In the genomic region with DNA sequence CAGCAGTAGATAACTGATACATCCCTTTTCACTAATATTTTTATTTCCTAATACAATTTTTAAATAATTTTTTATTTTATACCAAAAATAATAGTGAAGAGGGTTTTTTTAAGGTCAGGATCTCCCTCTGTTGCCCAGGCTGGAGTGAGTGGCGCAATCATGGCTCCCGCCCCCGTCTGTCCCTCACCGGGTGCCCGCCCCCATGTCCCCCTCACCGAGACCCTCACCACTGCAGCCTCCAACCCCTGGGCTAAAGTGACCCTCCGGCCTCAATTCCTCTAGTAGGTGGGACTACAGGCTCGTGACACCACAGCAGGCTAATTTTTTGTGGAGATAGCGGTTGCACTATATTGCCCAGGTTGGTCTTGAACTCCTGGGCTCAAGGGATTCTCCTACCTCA, we compare ENCODE assay signal across 8 cellular contexts. TPM values are rescaled to one million over a fixed set of nuclear protein-coding genes. Genes with fewer than 3 reads are reported as not detected.
DNase-seq lines count a peak whose midpoint lies in the region; ATAC-seq and TF ChIP-seq lines count a peak whose summit lies in the region.

No MANE protein-coding gene starts in this region.

- peak overlapping the region; percentile 66 for H3K4me3 ChIP-seq in GM06990 (replicated peaks; ENCODE audit: low read depth, low read length)
- peak overlapping the region; percentile 77 for H3K4me3 ChIP-seq in WI38 (ENCODE audit: low read depth, low read length)
- peak overlapping the region; percentile 72 to 76 for H3K4me3 ChIP-seq in gastroesophageal sphincter
- peak overlapping the region; percentile 75 for H3K4me3 ChIP-seq in rectal smooth muscle tissue (ENCODE audit: low read length)

- H3K27me3 ChIP-seq in GM06990 (replicated peaks; ENCODE audit: control insufficient read depth, insufficient read depth, low read length) (no peaks in the 10 kb centered on the region), gastroesophageal sphincter (no peaks in the 10 kb centered on the region), rectal smooth muscle tissue (ENCODE audit: control insufficient read depth, insufficient read depth, low read length) (no peaks in the 10 kb centered on the region)

- H3K9me3 ChIP-seq in gastroesophageal sphincter, result no peaks in the 10 kb centered on the region

- ATAC-seq in gastroesophageal sphincter, result no peak
- ATAC-seq in GM21447 (IDR thresholded peaks at IDR 0.05; ENCODE audit: unreplicated experiment), result no peak
- no peak for ATAC-seq in HG03378 (IDR thresholded peaks at IDR 0.05; ENCODE audit: unreplicated experiment)

- WGBS in gastroesophageal sphincter (ENCODE audit: low coverage in 1 of 2), 2 donors, result 21 to 83% methylated on average over 1 to 6 of the region's 9 CpGs

- H3K4me1 ChIP-seq in gastroesophageal sphincter (peaks cover 0 to 42% (median 10%) of the 10 kb centered on the region in 3 donors), rectal smooth muscle tissue (ENCODE audit: control insufficient read depth, insufficient read depth, low read length) (peaks cover 2% of the 10 kb centered on the region)

- peak overlapping the region; percentile 92 to 99 (median 98) for H3K27ac ChIP-seq in gastroesophageal sphincter
- H3K27ac ChIP-seq in rectal smooth muscle tissue (ENCODE audit: low read depth, low read length), result peak overlapping the region; percentile 96

- no peak for TF ChIP-seq POLR2A in gastroesophageal sphincter (IDR thresholded peaks at IDR 0.05)

- no peak overlapping the region for H3K9ac ChIP-seq in rectal smooth muscle tissue (ENCODE audit: low read length)

- no peak for TF ChIP-seq CTCF in GM06990 (IDR thresholded peaks at IDR 0.05; ENCODE audit: insufficient read depth, low read length, poor library complexity, severe bottlenecking)
- no peak for TF ChIP-seq CTCF in WI38 (IDR thresholded peaks at IDR 0.05; ENCODE audit: low read depth, low read length)
- no peak for TF ChIP-seq CTCF in gastroesophageal sphincter (IDR thresholded peaks at IDR 0.05)

- DNase-seq in GM06990 (ENCODE audit: extremely low read depth, insufficient read length) (no peak), NCI-H2029 treated with DMSO at 0.1 percent for 48 hours (lab: John Stamatoyannopoulos, UW) (no peak), T1000 (lab: John Stamatoyannopoulos, UW) (no peak)

- TF ChIP-seq EP300 in gastroesophageal sphincter (IDR thresholded peaks at IDR 0.05), result no peak

- no peaks in the 10 kb centered on the region for H3K36me3 ChIP-seq in GM06990 (ENCODE audit: control insufficient read depth, insufficient read depth, low read length)
- H3K36me3 ChIP-seq in gastroesophageal sphincter, result peaks cover 0 to 4% of the 10 kb centered on the region in 2 donors
- H3K36me3 ChIP-seq in rectal smooth muscle tissue (ENCODE audit: control insufficient read depth, insufficient read depth, low read length), result no peaks in the 10 kb centered on the region

RNA-seq across cellular contexts. Expression of gene ZNF846, which starts 17.8 kb away (rescaled TPM):
- total RNA-seq in gastroesophageal sphincter, result 10 to 100 TPM; 10.5 to 36.1 (median 20.4) TPM

RNA-seq across cellular contexts. Expression of gene FBXL12, which starts 32.5 kb away (rescaled TPM):
- 10 to 100 TPM; 17.2 to 27.1 (median 24.0) TPM for total RNA-seq in gastroesophageal sphincter

RNA-seq across cellular contexts. Expression of gene UBL5, which starts 41.4 kb away (rescaled TPM):
- total RNA-seq in gastroesophageal sphincter, result 100 to 1,000 TPM; 420 to 701 (median 653) TPM

RNA-seq across cellular contexts. Expression of gene PIN1, which starts 48.8 kb away (rescaled TPM):
- total RNA-seq in gastroesophageal sphincter, result 100 to 1,000 TPM; 137 to 160 (median 153) TPM
